In genomic region chr14:33916663-33917565, GRCh38 we compare ENCODE assay signal across 11 cellular contexts. TPM values are rescaled to one million over a fixed set of nuclear protein-coding genes. Genes with fewer than 3 reads are reported as not detected.
DNase-seq lines count a peak whose midpoint lies in the region; ATAC-seq and TF ChIP-seq lines count a peak whose summit lies in the region.
"Had no signal": no experiment of that assay in that cellular context is flagged by ENCODE, and none has a peak within 500 bp of the region (broad histone marks: within the 10 kb centered on the region; RNA-seq: fewer than 3 reads in every experiment).

No MANE protein-coding gene starts in this region.

- H3K79me2 ChIP-seq in smooth muscle cell (ENCODE audit: low read depth) = no peaks in the 10 kb centered on the region

- H3K27me3 ChIP-seq in heart right ventricle = no peaks in the 10 kb centered on the region
- no peaks in the 10 kb centered on the region for H3K27me3 ChIP-seq in smooth muscle cell (ENCODE audit: low read depth)

- peak; percentile 50 to 86 (median 81) for ATAC-seq in heart right ventricle
- ATAC-seq in GM21360 (IDR thresholded peaks at IDR 0.05; ENCODE audit: unreplicated experiment) = no peak
- ATAC-seq in HG02884 (IDR thresholded peaks at IDR 0.05; ENCODE audit: unreplicated experiment) = no peak
- no peak for ATAC-seq in GM19351 (IDR thresholded peaks at IDR 0.05; ENCODE audit: unreplicated experiment)

- peak overlapping the region; percentile 48 for H3K4me2 ChIP-seq in smooth muscle cell

- H3K4me3 ChIP-seq in heart right ventricle (no peak overlapping the region), smooth muscle cell (no peak overlapping the region)

- intact Hi-C loops in heart right ventricle (cut with DNase I) = no loop called here

- DNase-seq in HK-2 (ENCODE audit: unreplicated experiment) (peak; percentile 18), amniotic epithelial cell (ENCODE audit: low read depth) (peak; percentile 55), heart right ventricle (peak in 1 of 2 donors; percentile 45), smooth muscle cell (lab: John Stamatoyannopoulos, UW; ENCODE audit: unreplicated experiment) (no peak)
- no peak for DNase-seq in activated CD4-positive, alpha-beta T cell treated with anti-CD3 and anti-CD28 coated beads for 48 hours
- DNase-seq: activated CD8-positive, alpha-beta memory T cell treated with anti-CD3 and anti-CD28 coated beads for 24 hours; cortex of kidney; MM.1S had no signal

- H3K27ac ChIP-seq in heart right ventricle (peak overlapping the region in 9 of 10 donors; percentile 3 to 72 (median 45)), smooth muscle cell (ENCODE audit: low read depth) (peak overlapping the region; percentile 45)

- no peak overlapping the region for H3K9ac ChIP-seq in smooth muscle cell (ENCODE audit: low read depth)

- H3K9me3 ChIP-seq in heart right ventricle (no peaks in the 10 kb centered on the region), smooth muscle cell (replicated peaks; ENCODE audit: low read depth) (no peaks in the 10 kb centered on the region)

- no peak overlapping the region for H2AFZ ChIP-seq in smooth muscle cell (ENCODE audit: low read depth)

- peak in 3 of 9 donors; percentile 6 to 8 (median 8) for TF ChIP-seq CTCF in heart right ventricle (IDR thresholded peaks at IDR 0.05)
- TF ChIP-seq CTCF in smooth muscle cell (IDR thresholded peaks at IDR 0.05; ENCODE audit: borderline replicate concordance, insufficient read depth, poor library complexity, severe bottlenecking) = no peak

- H3F3A ChIP-seq in smooth muscle cell (ENCODE audit: low read depth) = peaks cover 21% of the 10 kb centered on the region

- peaks cover 0 to 5% (median 0%) of the 10 kb centered on the region in 9 donors for H3K36me3 ChIP-seq in heart right ventricle
- no peaks in the 10 kb centered on the region for H3K36me3 ChIP-seq in smooth muscle cell (ENCODE audit: low read depth)

- H3K4me1 ChIP-seq in heart right ventricle (peaks cover 0 to 49% (median 29%) of the 10 kb centered on the region in 9 donors), smooth muscle cell (ENCODE audit: low read depth) (peaks cover 6% of the 10 kb centered on the region)

- WGBS in heart right ventricle, 2 donors = 31 to 33% methylated on average over 5 of the region's 5 CpGs
- WGBS in smooth muscle cell (ENCODE audit: low lambda C conversion rate) = 33% methylated on average over 5 of the region's 5 CpGs

- no peaks in the 10 kb centered on the region for H4K20me1 ChIP-seq in smooth muscle cell (ENCODE audit: low read depth)

RNA-seq across cellular contexts. Expression of gene EGLN3, which starts 34.0 kb away (rescaled TPM):
- 100 to 1,000 TPM in 7 of 10 donors, 10 to 100 TPM in 3; 50.8 to 281 (median 169) TPM for total RNA-seq in heart right ventricle
- polyA plus RNA-seq in heart right ventricle = 100 to 1,000 TPM in 1 of 2 donors, 10 to 100 TPM in 1; 33.7 to 256 TPM
- 146 TPM in 2 replicates for total RNA-seq in smooth muscle cell
- 127 and 154 TPM in 2 replicates for polyA plus RNA-seq in smooth muscle cell

Comparison
In these comparisons a context has a peak if more than half of its experiments do, and no peak if none do; other contexts are left out.
1. DNase-seq: peak in HK-2 (single experiment) and amniotic epithelial cell (single experiment); none in smooth muscle cell (single experiment) and activated CD4-positive, alpha-beta T cell treated with anti-CD3 and anti-CD28 coated beads for 48 hours (single experiment).
2. ATAC-seq: peak in heart right ventricle (8 of 8); none in GM21360 (single experiment), HG02884 (single experiment) and GM19351 (single experiment).